Comparison of ENCODE assay signal across 9 cellular contexts in genomic region chr2:60710707-60711106, GRCh38. TPM values are rescaled to one million over a fixed set of nuclear protein-coding genes. Genes with fewer than 3 reads are reported as not detected.
DNase-seq lines count a peak whose midpoint lies in the region; ATAC-seq and TF ChIP-seq lines count a peak whose summit lies in the region.
"Had no signal": no experiment of that assay in that cellular context is flagged by ENCODE, and none has a peak within 500 bp of the region (broad histone marks: within the 10 kb centered on the region; RNA-seq: fewer than 3 reads in every experiment).

No MANE protein-coding gene starts in this region.

- no peaks in the 10 kb centered on the region for H4K20me1 ChIP-seq in hepatocyte (ENCODE audit: insufficient read depth, poor library complexity, severe bottlenecking)

- H3K4me1 Mint-ChIP-seq in endodermal cell: peaks cover 8% of the 10 kb centered on the region
- H3K4me1 Mint-ChIP-seq in CD8-positive, alpha-beta memory T cell: no peaks in the 10 kb centered on the region
- peaks cover 11% of the 10 kb centered on the region for H3K4me1 Mint-ChIP-seq in MCF 10A (ENCODE audit: insufficient read depth, unreplicated experiment)

- ATAC-seq in Right ventricle myocardium inferior: peak; percentile 70
- ATAC-seq in aorta (ENCODE audit: low FRiP score): peak; percentile 28

- WGBS in endodermal cell (ENCODE audit: insufficient coverage in 1 of 2, insufficient read length in 1 of 2), 2 experiments: 95 to 100% methylated on average over 3 to 4 of the region's 4 CpGs
- WGBS in aorta, 2 donors: 69% methylated on average over 4 of the region's 4 CpGs
- 87% methylated on average over 4 of the region's 4 CpGs for WGBS in hepatocyte (ENCODE audit: low lambda C conversion rate, missing lambda C conversion rate)

- no TSS peak for BruUV-seq in MCF 10A (replicated peaks; lab: Mats Ljungman, UMichigan)

- intact Hi-C loops in Right ventricle myocardium inferior (cut with DNase I): no loop called here
- intact Hi-C loops in cardiac septum (cut with DNase I): no loop called here
- intact Hi-C loops in aorta (cut with DNase I): no loop called here
- intact Hi-C loops in MCF 10A (cut with micrococcal nuclease): no loop called here

- H3K27me3 ChIP-seq in endodermal cell (ENCODE audit: control insufficient read depth, insufficient read depth, low read length, poor library complexity, severe bottlenecking) (peaks cover 13% of the 10 kb centered on the region), aorta (ENCODE audit: control insufficient read depth in 1 of 2, insufficient read depth in 2 of 2, low read length in 1 of 2) (no peaks in the 10 kb centered on the region), hepatocyte (no peaks in the 10 kb centered on the region)
- H3K27me3 ChIP-seq in CD8-positive, alpha-beta memory T cell (ENCODE audit: insufficient read depth, low read length, poor library complexity, severe bottlenecking): no peaks in the 10 kb centered on the region

- H3K27ac Mint-ChIP-seq in endodermal cell (no peak overlapping the region), MCF 10A (ENCODE audit: low read depth, unreplicated experiment) (no peak overlapping the region)
- peak overlapping the region in 1 of 8 donors; percentile 17 for H3K27ac Mint-ChIP-seq in CD8-positive, alpha-beta memory T cell
- H3K27ac Mint-ChIP-seq: T-helper 1 cell treated with Interleukin-12 subunit alpha and Interleukin-12 subunit beta and Interleukin-4 antibody, amounts not matched to agents 30 μg/mL and 1 μg/mL, for 36 hours had no signal

- POLR2A ChIA-PET in CD8-positive, alpha-beta memory T cell (lab: Charles Lee): interaction anchor here (0.5 kb wide), 1 partner anchor 287 kb away, joined by 3 read pairs; no protein-coding TSS in a partner anchor
- POLR2A ChIA-PET in MCF 10A (lab: Yijun Ruan, JAX): interaction anchor here (0.8 kb wide), 1 partner anchor 25 kb away, joined by 3 read pairs; no protein-coding TSS in a partner anchor

- no peak overlapping the region for H2AFZ ChIP-seq in hepatocyte

- TF ChIP-seq CTCF in endodermal cell (conservative IDR thresholded peaks at IDR 0.05): no peak
- TF ChIP-seq CTCF in MCF 10A (IDR thresholded peaks at IDR 0.05; ENCODE audit: unreplicated experiment): no peak
- no peak for TF ChIP-seq CTCF in hepatocyte (IDR thresholded peaks at IDR 0.05; ENCODE audit: poor library complexity)

- CTCF ChIA-PET in CD8-positive, alpha-beta memory T cell (lab: Charles Lee): interaction anchor here (0.6 to 7.3 kb wide), 3 partner anchors 11 to 290 kb away, joined by 3 to 77 read pairs (median 4); no protein-coding TSS in a partner anchor
- CTCF ChIA-PET in MCF 10A (lab: Yijun Ruan, JAX): interaction anchor here (0.6 to 7.8 kb wide), 6 partner anchors 34 to 290 kb away, joined by 3 to 68 read pairs (median 4); partner anchors contain the start of gene PAPOLG

- no peak overlapping the region for H3K27ac ChIP-seq in endodermal cell (ENCODE audit: low read depth, low read length)
- no peak overlapping the region for H3K27ac ChIP-seq in aorta (ENCODE audit: low read depth in 1 of 2, low read length in 2 of 2)
- no peak overlapping the region for H3K27ac ChIP-seq in CD8-positive, alpha-beta memory T cell (ENCODE audit: low read depth, low read length)
- no peak overlapping the region for H3K27ac ChIP-seq in hepatocyte

- H3K4me3 Mint-ChIP-seq in endodermal cell (no peak overlapping the region), MCF 10A (ENCODE audit: unreplicated experiment) (no peak overlapping the region)
- H3K4me3 Mint-ChIP-seq in CD8-positive, alpha-beta memory T cell: no peak overlapping the region
- H3K4me3 Mint-ChIP-seq: T-helper 1 cell treated with Interleukin-12 subunit alpha and Interleukin-12 subunit beta and Interleukin-4 antibody, amounts not matched to agents 30 μg/mL and 1 μg/mL, for 36 hours had no signal

- H3K4me1 ChIP-seq in endodermal cell (ENCODE audit: control insufficient read depth, insufficient read depth, low read length): no peaks in the 10 kb centered on the region
- H3K4me1 ChIP-seq in aorta (ENCODE audit: control insufficient read depth in 1 of 2, insufficient read depth in 2 of 2, low read length in 2 of 2): no peaks in the 10 kb centered on the region
- no peaks in the 10 kb centered on the region for H3K4me1 ChIP-seq in CD8-positive, alpha-beta memory T cell (ENCODE audit: insufficient read depth, low read length)
- H3K4me1 ChIP-seq in hepatocyte (ENCODE audit: insufficient read depth): no peaks in the 10 kb centered on the region

- no peaks in the 10 kb centered on the region for H3K79me2 ChIP-seq in hepatocyte

- H3K36me3 ChIP-seq in endodermal cell (ENCODE audit: control insufficient read depth, insufficient read depth, low read length) (no peaks in the 10 kb centered on the region), aorta (ENCODE audit: control insufficient read depth in 1 of 2, insufficient read depth in 2 of 2, low read length in 1 of 2) (no peaks in the 10 kb centered on the region), hepatocyte (replicated peaks; ENCODE audit: insufficient read depth, low read depth) (no peaks in the 10 kb centered on the region)
- H3K36me3 ChIP-seq in CD8-positive, alpha-beta memory T cell (ENCODE audit: insufficient read depth, low read length): no peaks in the 10 kb centered on the region

- H3K4me3 ChIP-seq in endodermal cell (ENCODE audit: low read length): no peak overlapping the region
- no peak overlapping the region for H3K4me3 ChIP-seq in aorta (ENCODE audit: low read length in 2 of 2)
- no peak overlapping the region for H3K4me3 ChIP-seq in CD8-positive, alpha-beta memory T cell (ENCODE audit: low read length)
- H3K4me3 ChIP-seq in hepatocyte: no peak overlapping the region

- H3K27me3 Mint-ChIP-seq in endodermal cell (ENCODE audit: insufficient read depth) (peaks cover 15% of the 10 kb centered on the region), MCF 10A (ENCODE audit: insufficient read depth, unreplicated experiment) (no peaks in the 10 kb centered on the region)
- peaks cover 3 to 19% of the 10 kb centered on the region in 2 donors for H3K27me3 Mint-ChIP-seq in CD8-positive, alpha-beta memory T cell

- H3K9me3 Mint-ChIP-seq in endodermal cell: peaks cover 5% of the 10 kb centered on the region
- no peaks in the 10 kb centered on the region for H3K9me3 Mint-ChIP-seq in CD8-positive, alpha-beta memory T cell
- no peaks in the 10 kb centered on the region for H3K9me3 Mint-ChIP-seq in MCF 10A (ENCODE audit: unreplicated experiment)
- H3K9me3 Mint-ChIP-seq: T-helper 1 cell treated with Interleukin-12 subunit alpha and Interleukin-12 subunit beta and Interleukin-4 antibody, amounts not matched to agents 30 μg/mL and 1 μg/mL, for 36 hours had no signal

- no peak overlapping the region for H3K4me2 ChIP-seq in hepatocyte

- DNase-seq in Right ventricle myocardium inferior (ENCODE audit: missing footprints) (no peak), cardiac septum (ENCODE audit: low spot score) (no peak), endodermal cell (peak; percentile 31), medulla oblongata (ENCODE audit: extremely low spot score) (peak; percentile 85), aorta (peak in 1 of 2 donors; percentile 71), MCF 10A (ENCODE audit: unreplicated experiment) (no peak), hepatocyte (ENCODE audit: low spot score) (no peak)
- no peak for DNase-seq in CD8-positive, alpha-beta memory T cell

- no peak overlapping the region for H3K9ac ChIP-seq in endodermal cell (ENCODE audit: extremely low read depth, low read length, poor library complexity, severe bottlenecking)

- H3K9me3 ChIP-seq in endodermal cell (ENCODE audit: control insufficient read depth, low read length) (no peaks in the 10 kb centered on the region), aorta (ENCODE audit: control insufficient read depth, low read length) (no peaks in the 10 kb centered on the region), hepatocyte (ENCODE audit: low read depth) (no peaks in the 10 kb centered on the region)
- H3K9me3 ChIP-seq in CD8-positive, alpha-beta memory T cell (ENCODE audit: low read length): no peaks in the 10 kb centered on the region

- no peaks in the 10 kb centered on the region for H3K9me2 ChIP-seq in hepatocyte (replicated peaks; ENCODE audit: insufficient read depth)

- H3K36me3 Mint-ChIP-seq in endodermal cell (ENCODE audit: low read depth) (no peaks in the 10 kb centered on the region), MCF 10A (ENCODE audit: insufficient read depth, unreplicated experiment) (no peaks in the 10 kb centered on the region)
- peaks cover 0 to 1% (median 0%) of the 10 kb centered on the region in 3 donors for H3K36me3 Mint-ChIP-seq in CD8-positive, alpha-beta memory T cell

RNA-seq across cellular contexts. Expression of gene PAPOLG, which starts 45.4 kb away (rescaled TPM):
- 8.0 TPM for total RNA-seq in Right ventricle myocardium inferior
- total RNA-seq in cardiac septum: 9.7 TPM
- total RNA-seq in endodermal cell: 10 to 100 TPM; 23.2 to 34.1 TPM
- polyA plus RNA-seq in endodermal cell (2013, experiment 1 of 2): 22.2 TPM
- polyA plus RNA-seq in endodermal cell (2013, experiment 2 of 2): 21.1 TPM
- 10 to 100 TPM; 10.7 to 20.0 TPM for total RNA-seq in aorta
- polyA plus RNA-seq in aorta: 1 to 10 TPM; 4.0 to 6.3 TPM
- 10 to 100 TPM; 16.8 to 18.9 TPM for total RNA-seq in CD8-positive, alpha-beta memory T cell
- 15.0 TPM for polyA plus RNA-seq in CD8-positive, alpha-beta memory T cell
- total RNA-seq in MCF 10A (2022): 16.9 and 18.4 TPM in 2 replicates
- 13.5 and 14.4 TPM in 2 replicates for total RNA-seq in hepatocyte
- 3.4 and 6.6 TPM in 2 replicates for polyA plus RNA-seq in hepatocyte

Comparison
In these comparisons a context has a peak if more than half of its experiments do, and no peak if none do; other contexts are left out.
1. DNase-seq: peak in endodermal cell (single experiment) and medulla oblongata (single experiment); none in Right ventricle myocardium inferior (single experiment), cardiac septum (single experiment), CD8-positive, alpha-beta memory T cell (0 of 5), MCF 10A (single experiment) and hepatocyte (single experiment).